1 cellular context compared by ENCODE assay signal in the genomic region with DNA sequence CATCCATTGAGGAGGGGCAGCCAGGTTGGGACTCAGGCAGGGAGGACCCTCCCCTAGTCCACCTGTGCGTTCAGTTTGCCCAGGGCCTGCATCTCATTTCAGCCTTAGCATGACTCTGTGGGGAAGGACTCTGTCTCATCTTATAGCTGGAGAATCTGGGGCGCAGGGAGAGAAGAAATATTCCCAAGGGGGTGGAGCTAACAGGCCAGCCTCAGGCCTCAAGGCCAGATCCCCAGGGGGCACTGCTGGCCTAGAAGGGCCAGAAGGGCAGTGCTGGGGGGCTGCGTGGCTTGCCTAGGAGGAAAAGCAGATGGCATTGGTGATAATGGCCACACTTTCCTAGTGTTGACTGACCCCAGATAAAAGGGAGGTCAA.
TF ChIP-seq lines count a peak whose summit lies in the region.

No MANE protein-coding gene starts in this region.

TF ChIP-seq in HCT116, 20 proteins besides CTCF, POLR2A, EP300 and RAD21 (continued from another document):
- TF ChIP-seq, protein P1, sequence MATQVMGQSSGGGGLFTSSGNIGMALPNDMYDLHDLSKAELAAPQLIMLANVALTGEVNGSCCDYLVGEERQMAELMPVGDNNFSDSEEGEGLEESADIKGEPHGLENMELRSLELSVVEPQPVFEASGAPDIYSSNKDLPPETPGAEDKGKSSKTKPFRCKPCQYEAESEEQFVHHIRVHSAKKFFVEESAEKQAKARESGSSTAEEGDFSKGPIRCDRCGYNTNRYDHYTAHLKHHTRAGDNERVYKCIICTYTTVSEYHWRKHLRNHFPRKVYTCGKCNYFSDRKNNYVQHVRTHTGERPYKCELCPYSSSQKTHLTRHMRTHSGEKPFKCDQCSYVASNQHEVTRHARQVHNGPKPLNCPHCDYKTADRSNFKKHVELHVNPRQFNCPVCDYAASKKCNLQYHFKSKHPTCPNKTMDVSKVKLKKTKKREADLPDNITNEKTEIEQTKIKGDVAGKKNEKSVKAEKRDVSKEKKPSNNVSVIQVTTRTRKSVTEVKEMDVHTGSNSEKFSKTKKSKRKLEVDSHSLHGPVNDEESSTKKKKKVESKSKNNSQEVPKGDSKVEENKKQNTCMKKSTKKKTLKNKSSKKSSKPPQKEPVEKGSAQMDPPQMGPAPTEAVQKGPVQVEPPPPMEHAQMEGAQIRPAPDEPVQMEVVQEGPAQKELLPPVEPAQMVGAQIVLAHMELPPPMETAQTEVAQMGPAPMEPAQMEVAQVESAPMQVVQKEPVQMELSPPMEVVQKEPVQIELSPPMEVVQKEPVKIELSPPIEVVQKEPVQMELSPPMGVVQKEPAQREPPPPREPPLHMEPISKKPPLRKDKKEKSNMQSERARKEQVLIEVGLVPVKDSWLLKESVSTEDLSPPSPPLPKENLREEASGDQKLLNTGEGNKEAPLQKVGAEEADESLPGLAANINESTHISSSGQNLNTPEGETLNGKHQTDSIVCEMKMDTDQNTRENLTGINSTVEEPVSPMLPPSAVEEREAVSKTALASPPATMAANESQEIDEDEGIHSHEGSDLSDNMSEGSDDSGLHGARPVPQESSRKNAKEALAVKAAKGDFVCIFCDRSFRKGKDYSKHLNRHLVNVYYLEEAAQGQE (IDR thresholded peaks at IDR 0.05; ENCODE audit: low read depth), result no peak
- no peak for TF ChIP-seq EZH2 (IDR thresholded peaks at IDR 0.05)
TF ChIP-seq in HCT116: peak in this region for 0.
